Comparison of ENCODE assay signal across 1 cellular context in genomic region chr3:192917258-192917507, GRCh38.
TF ChIP-seq lines count a peak whose summit lies in the region.

No MANE protein-coding gene starts in this region.

TF ChIP-seq in H1, 55 proteins besides CTCF, POLR2A, EP300 and RAD21:
- TF ChIP-seq POU5F1 (IDR thresholded peaks at IDR 0.05; ENCODE audit: low read depth, low read length): no peak
- peak; percentile 34 for TF ChIP-seq KDM4A (IDR thresholded peaks at IDR 0.05; ENCODE audit: low read depth, low read length, severe bottlenecking)
- no peak for TF ChIP-seq RXRA (IDR thresholded peaks at IDR 0.05; ENCODE audit: insufficient read depth, low read depth, low read length)
- no peak for TF ChIP-seq TAF1 (IDR thresholded peaks at IDR 0.05; ENCODE audit: low read depth, low read length)
- TF ChIP-seq ASH2L (IDR thresholded peaks at IDR 0.05; ENCODE audit: low read length): peak; percentile 18
- TF ChIP-seq EZH2 (IDR thresholded peaks at IDR 0.05; ENCODE audit: low read depth, low read length, severe bottlenecking): no peak
- TF ChIP-seq PHF8 (conservative IDR thresholded peaks at IDR 0.05; ENCODE audit: low read depth, low read length): 0 out of 2 replicates have a peak, but pooled peaks have one; percentile 29
- TF ChIP-seq CTBP2 (IDR thresholded peaks at IDR 0.05; ENCODE audit: borderline replicate concordance, insufficient read depth, insufficient read length, low read length): no peak
- TF ChIP-seq SP2 (IDR thresholded peaks at IDR 0.05; ENCODE audit: low read length): no peak
- no peak for TF ChIP-seq BCL11A (IDR thresholded peaks at IDR 0.05; ENCODE audit: low read depth in 2 of 2, low read length in 2 of 2)
- no peak for TF ChIP-seq SP1 (IDR thresholded peaks at IDR 0.05; ENCODE audit: low read depth, low read length)
- TF ChIP-seq, protein P1, sequence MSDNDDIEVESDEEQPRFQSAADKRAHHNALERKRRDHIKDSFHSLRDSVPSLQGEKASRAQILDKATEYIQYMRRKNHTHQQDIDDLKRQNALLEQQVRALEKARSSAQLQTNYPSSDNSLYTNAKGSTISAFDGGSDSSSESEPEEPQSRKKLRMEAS (IDR thresholded peaks at IDR 0.05): no peak
- TF ChIP-seq SAP30 (IDR thresholded peaks at IDR 0.05; ENCODE audit: insufficient read depth, insufficient replicate concordance, low read length): peak; percentile 59
- TF ChIP-seq FOSL1 (IDR thresholded peaks at IDR 0.05; ENCODE audit: insufficient read depth, low read depth, low read length): no peak
- no peak for TF ChIP-seq TAF7 (optimal IDR thresholded peaks at IDR 0.05; ENCODE audit: borderline replicate concordance, low read depth, low read length)
- TF ChIP-seq TBP (IDR thresholded peaks at IDR 0.05; ENCODE audit: low read depth, low read length): no peak
- peak in 1 of 2 experiments; percentile 22; a peak in 1 of 4 replicates for TF ChIP-seq SIN3A (conservative IDR thresholded peaks at IDR 0.05 in 1 of 2, IDR thresholded peaks at IDR 0.05 in 1 of 2; ENCODE audit: low read depth in 1 of 2, low read length in 2 of 2)
- TF ChIP-seq POLR2AphosphoS5 (IDR thresholded peaks at IDR 0.05; ENCODE audit: low read depth, low read length): 0 out of 2 replicates have a peak, but pooled peaks have one; percentile 41
